20 cellular contexts compared by ENCODE assay signal in the genomic region with DNA sequence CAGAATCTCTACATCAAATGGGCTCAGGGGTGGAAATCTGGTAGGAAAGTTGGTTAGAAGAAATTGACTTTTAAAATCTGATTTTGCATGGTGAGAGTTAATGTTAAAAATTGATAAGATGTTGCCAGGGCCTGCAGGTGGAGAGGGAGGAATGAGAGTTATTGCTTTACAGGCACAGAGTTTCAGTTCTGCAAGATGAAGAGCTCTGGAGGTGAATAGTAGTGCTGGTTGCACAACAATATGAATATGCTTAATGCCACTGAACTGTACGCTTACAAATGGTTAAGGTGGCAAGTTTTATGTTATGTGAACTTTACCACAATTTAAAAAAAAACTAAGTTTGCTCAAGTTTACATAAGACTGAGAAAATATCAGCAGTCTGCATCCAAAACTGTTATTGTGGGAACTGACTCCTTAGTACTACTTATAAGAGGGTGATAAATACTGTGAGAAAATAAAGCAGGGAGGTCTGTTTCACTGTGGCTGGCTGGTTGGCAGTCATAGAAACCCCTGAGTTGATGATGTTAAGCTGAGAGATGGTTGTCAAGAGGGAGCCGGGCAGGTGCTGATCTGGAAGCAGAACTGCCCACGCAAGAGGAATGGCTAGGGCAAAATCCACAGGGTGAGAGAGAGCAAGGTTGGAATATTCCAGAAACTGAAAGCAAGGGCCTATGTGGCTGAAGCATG.
DNase-seq lines count a peak whose midpoint lies in the region; ATAC-seq and TF ChIP-seq lines count a peak whose summit lies in the region.
"Had no signal": no experiment of that assay in that cellular context is flagged by ENCODE, and none has a peak within 500 bp of the region (broad histone marks: within the 10 kb centered on the region; RNA-seq: fewer than 3 reads in every experiment).

No MANE protein-coding gene starts in this region.

- ATAC-seq in GM18499 (IDR thresholded peaks at IDR 0.05; ENCODE audit: insufficient read depth, unreplicated experiment) (peak; percentile 72), GM18909 (IDR thresholded peaks at IDR 0.05; ENCODE audit: poor library complexity, unreplicated experiment) (peak; percentile 58), HG02981 (IDR thresholded peaks at IDR 0.05; ENCODE audit: unreplicated experiment) (peak; percentile 80)
- peak; percentile 33 for ATAC-seq in activated T-helper 17 cell treated with anti-CD3 and anti-CD28 coated beads, Interleukin-2, amount 50 U/mL, for 72 hours (replicated peaks)
- ATAC-seq: activated T-cell treated with anti-CD3 and anti-CD28 coated beads, Interleukin-2, amount 50 U/mL, for 4 hours; left lobe of liver had no signal

- peaks cover 7% of the 10 kb centered on the region for H3K36me3 Mint-ChIP-seq in activated T-helper 17 cell treated with anti-CD3 and anti-CD28 coated beads, Interleukin-2, amount 50 U/mL, for 72 hours (ENCODE audit: low read depth)

- H3K9me3 Mint-ChIP-seq in activated T-helper 17 cell treated with anti-CD3 and anti-CD28 coated beads, Interleukin-2, amount 50 U/mL, for 72 hours = no peaks in the 10 kb centered on the region
- H3K9me3 Mint-ChIP-seq: activated T-cell treated with anti-CD3 and anti-CD28 coated beads, Interleukin-2, amount 50 U/mL, for 4 hours; central memory CD8-positive, alpha-beta T cell; H9 had no signal

- H3K36me3 ChIP-seq in spleen = no peaks in the 10 kb centered on the region
- H3K36me3 ChIP-seq: suprapubic skin had no signal

- H3K4me1 ChIP-seq in spleen = no peaks in the 10 kb centered on the region
- H3K4me1 ChIP-seq: suprapubic skin had no signal

- peak overlapping the region; percentile 59 for H3K27ac Mint-ChIP-seq in activated T-helper 17 cell treated with anti-CD3 and anti-CD28 coated beads, Interleukin-2, amount 50 U/mL, for 72 hours

- no peaks in the 10 kb centered on the region for H3K27me3 ChIP-seq in spleen (replicated peaks in 1 of 7)
- H3K27me3 ChIP-seq: suprapubic skin had no signal

- no peak for TF ChIP-seq CTCF in spleen (IDR thresholded peaks at IDR 0.05 in 8 of 11, conservative IDR thresholded peaks at IDR 0.05 in 3 of 11)

- H3K9me3 ChIP-seq in spleen = no peaks in the 10 kb centered on the region
- H3K9me3 ChIP-seq: suprapubic skin had no signal

- 69 to 83% (median 77%) methylated on average over 3 of the region's 3 CpGs for WGBS in spleen, 5 donors

- in situ Hi-C loops in KBM-7 (cut with MboI; ENCODE audit: low pct_unique_long_range_greater_than_20kb, low sequenced_read_pairs) = no loop called here

- H3K4me1 Mint-ChIP-seq in activated T-helper 17 cell treated with anti-CD3 and anti-CD28 coated beads, Interleukin-2, amount 50 U/mL, for 72 hours = peaks cover 15% of the 10 kb centered on the region
- H3K4me1 Mint-ChIP-seq: H9 had no signal

- peak overlapping the region; percentile 76 for H3K4me3 Mint-ChIP-seq in activated T-helper 17 cell treated with anti-CD3 and anti-CD28 coated beads, Interleukin-2, amount 50 U/mL, for 72 hours
- H3K4me3 Mint-ChIP-seq: activated T-cell treated with anti-CD3 and anti-CD28 coated beads, Interleukin-2, amount 50 U/mL, for 4 hours; central memory CD8-positive, alpha-beta T cell; H9 had no signal

- intact Hi-C loops in spleen (cut with DNase I; ENCODE audit: low total_unique reads) = no loop called here

- no peak for DNase-seq in pons (ENCODE audit: low spot score)
- no peak for DNase-seq in KBM-7
- DNase-seq in activated CD4-positive, alpha-beta T cell treated with anti-CD3 and anti-CD28 coated beads, Interleukin-2, amount 50 U/mL, for 48 hours = no peak
- DNase-seq in spleen = no peak
- DNase-seq: activated CD4-positive, alpha-beta T cell treated with anti-CD3 and anti-CD28 coated beads for 4 hours; activated T-cell treated with anti-CD3 and anti-CD28 coated beads, Interleukin-2, amount 50 U/mL, for 4 hours; C1 segment of cervical spinal cord; DND-41; effector memory CD4-positive, alpha-beta T cell; H9; hypothalamus; Kasumi-1; T-helper 2 cell had no signal

- TF ChIP-seq POLR2A in spleen (IDR thresholded peaks at IDR 0.05) = no peak

- H3K27ac ChIP-seq in spleen = no peak overlapping the region
- H3K27ac ChIP-seq: suprapubic skin had no signal

- no peak overlapping the region for H3K4me3 ChIP-seq in spleen
- H3K4me3 ChIP-seq: suprapubic skin had no signal

- peaks cover 3% of the 10 kb centered on the region for H3K27me3 Mint-ChIP-seq in activated T-helper 17 cell treated with anti-CD3 and anti-CD28 coated beads, Interleukin-2, amount 50 U/mL, for 72 hours
- H3K27me3 Mint-ChIP-seq: central memory CD8-positive, alpha-beta T cell had no signal
